In the genomic region with DNA sequence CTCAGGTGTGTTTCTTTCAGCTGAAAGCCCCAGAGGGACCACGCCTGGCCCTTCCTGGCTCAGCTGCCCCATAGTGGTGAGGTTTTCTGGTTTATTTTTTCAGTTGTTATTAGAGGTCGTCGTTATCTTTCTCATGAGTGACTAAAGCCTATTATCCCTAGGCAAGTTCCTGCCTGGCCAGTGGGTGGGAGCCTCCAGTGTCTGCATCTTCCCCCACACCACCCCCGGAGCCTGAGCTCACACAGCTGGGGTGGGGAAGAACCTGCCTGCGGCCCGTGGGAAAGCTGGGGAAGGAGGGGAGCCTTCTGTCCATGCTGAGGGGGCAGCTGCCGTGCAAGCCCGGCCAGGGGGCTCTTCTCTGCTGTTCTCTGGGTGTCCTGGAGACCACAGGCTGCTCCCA, we compare ENCODE assay signal across 16 cellular contexts. TPM values are rescaled to one million over a fixed set of nuclear protein-coding genes. Genes with fewer than 3 reads are reported as not detected.
A peak's percentile ranks its signal among the peaks of the same experiment; 100 is the strongest.
DNase-seq lines count a peak whose midpoint lies in the region; FAIRE-seq and TF ChIP-seq lines count a peak whose summit lies in the region.
"Had no signal": no experiment of that assay in that cellular context is flagged by ENCODE, and none has a peak within 500 bp of the region (broad histone marks: within the 10 kb centered on the region; RNA-seq: fewer than 3 reads in every experiment).

No MANE protein-coding gene starts in this region.

- no peak overlapping the region for H2BK15ac ChIP-seq in mesendoderm (replicated peaks; ENCODE audit: low read depth)

- no peaks in the 10 kb centered on the region for H3K27me3 ChIP-seq in mesendoderm (ENCODE audit: insufficient read depth, low read length, poor library complexity)
- H3K27me3 ChIP-seq: BLaER1 treated with 17β-estradiol and CSF1 and Interleukin-3, amounts not matched to agents 10 nM and 100 nM had no signal

- no peak overlapping the region for H2BK5ac ChIP-seq in mesendoderm (ENCODE audit: low read length)

- no peak overlapping the region for H3K4me2 ChIP-seq in mesendoderm (ENCODE audit: low read length)
- H3K4me2 ChIP-seq: BLaER1 treated with 17β-estradiol and CSF1 and Interleukin-3, amounts not matched to agents 10 nM and 100 nM; PC-9 had no signal

- no peak overlapping the region for H3K23ac ChIP-seq in mesendoderm (ENCODE audit: low read length)

- in situ Hi-C loops in astrocyte of the spinal cord (cut with HindIII; ENCODE audit: low sequenced_read_pairs), result no loop called here

- H3K4ac ChIP-seq in mesendoderm (ENCODE audit: low read depth, low read length), result no peak overlapping the region

- H3K18ac ChIP-seq in mesendoderm (ENCODE audit: low read length), result no peak overlapping the region

- TF ChIP-seq CTCF in astrocyte of the spinal cord (IDR thresholded peaks at IDR 0.05; ENCODE audit: low read depth, low read length), result no peak

- H3K4me1 ChIP-seq in mesendoderm (ENCODE audit: control insufficient read depth, low read depth, low read length), result no peaks in the 10 kb centered on the region

- no peak overlapping the region for H3K9ac ChIP-seq in mesendoderm (ENCODE audit: low read length)
- H3K9ac ChIP-seq: BLaER1 treated with 17β-estradiol and CSF1 and Interleukin-3, amounts not matched to agents 10 nM and 100 nM; GM23248 had no signal

- WGBS in mesendoderm (ENCODE audit: extremely low coverage, insufficient coverage, low lambda C conversion rate), result no CpG with 5 or more reads among the region's 8 CpGs

- no peak overlapping the region for H3K56ac ChIP-seq in mesendoderm (ENCODE audit: low read length)

- peak; percentile 59 for FAIRE-seq in HTR-8/SVneo (lab: Jason Lieb, UNC)

- no peak for DNase-seq in HTR-8/SVneo (ENCODE audit: insufficient read length, low spot score)
- peak; percentile 52 for DNase-seq in astrocyte of the spinal cord (ENCODE audit: low read depth, low spot score)
- DNase-seq in iPS-NIHi7 (ENCODE audit: extremely low spot score), result peak; percentile 15
- no peak for DNase-seq in NCI-H510A (lab: John Stamatoyannopoulos, UW)
- no peak for DNase-seq in germinal center (ENCODE audit: low spot score)
- no peak for DNase-seq in mesendoderm
- no peak for DNase-seq in activated naive CD4-positive, alpha-beta T cell treated with Interleukin-2 at 50 U/mL for 16 hours
- DNase-seq: GM23248, HFFc6, KBM-7, NCI-H1092, NCI-H1694, NCI-H2107, NCI-H748 treated with DMSO at 0.1 percent for 48 hours, PC-9 had no signal

- H3K4me3 ChIP-seq in astrocyte of the spinal cord (ENCODE audit: low read depth, low read length) (no peak overlapping the region), mesendoderm (ENCODE audit: low read length) (no peak overlapping the region)
- H3K4me3 ChIP-seq: BLaER1 treated with 17β-estradiol and CSF1 and Interleukin-3, amounts not matched to agents 10 nM and 100 nM; GM23248; PC-9 had no signal

- no peak overlapping the region for H2AK5ac ChIP-seq in mesendoderm (ENCODE audit: low read length)

- no peak overlapping the region for H3K27ac ChIP-seq in mesendoderm (ENCODE audit: low read depth, low read length)
- H3K27ac ChIP-seq: BLaER1 treated with 17β-estradiol and CSF1 and Interleukin-3, amounts not matched to agents 10 nM and 100 nM; GM23248 had no signal

- no peak overlapping the region for H4K8ac ChIP-seq in mesendoderm (ENCODE audit: low read depth, low read length)

- H3K36me3 ChIP-seq in mesendoderm (ENCODE audit: control insufficient read depth, insufficient read depth, low read length), result no peaks in the 10 kb centered on the region
- H3K36me3 ChIP-seq: BLaER1 treated with 17β-estradiol and CSF1 and Interleukin-3, amounts not matched to agents 10 nM and 100 nM had no signal

- no peaks in the 10 kb centered on the region for H3K79me2 ChIP-seq in mesendoderm (ENCODE audit: control insufficient read depth, insufficient read depth, low read length)

- H2BK120ac ChIP-seq in mesendoderm (ENCODE audit: low read depth, low read length), result no peak overlapping the region

- H4K5ac ChIP-seq in mesendoderm (ENCODE audit: low read length), result no peak overlapping the region

- no peaks in the 10 kb centered on the region for H3K79me1 ChIP-seq in mesendoderm (ENCODE audit: low read length)

RNA-seq across cellular contexts. Expression of gene PPFIA1, which starts 24.3 kb away (rescaled TPM):
- 43.8 TPM for polyA plus RNA-seq in mesendoderm (2013, experiment 1 of 2)
- 45.8 TPM for polyA plus RNA-seq in mesendoderm (2013, experiment 2 of 2)

RNA-seq across cellular contexts. Expression of gene FADD, which starts 43.1 kb away (rescaled TPM):
- polyA plus RNA-seq in mesendoderm (2013, experiment 1 of 2), result 40.9 TPM
- polyA plus RNA-seq in mesendoderm (2013, experiment 2 of 2), result 40.4 TPM

Comparison
In these comparisons a context has a peak if more than half of its experiments do, and no peak if none do; other contexts are left out.
1. DNase-seq: peak in astrocyte of the spinal cord (single experiment) and iPS-NIHi7 (single experiment); none in HTR-8/SVneo (single experiment), NCI-H510A (single experiment), germinal center (single experiment), mesendoderm (single experiment) and activated naive CD4-positive, alpha-beta T cell treated with Interleukin-2 at 50 U/mL for 16 hours (single experiment).